Comparison of ENCODE assay signal across 28 cellular contexts in genomic region chr17:52660692-52661091, GRCh38.
A peak's percentile ranks its signal among the peaks of the same experiment; 100 is the strongest.
DNase-seq lines count a peak whose midpoint lies in the region; ATAC-seq and TF ChIP-seq lines count a peak whose summit lies in the region.
"Had no signal": no experiment of that assay in that cellular context is flagged by ENCODE, and none has a peak within 500 bp of the region (broad histone marks: within the 10 kb centered on the region; RNA-seq: fewer than 3 reads in every experiment).

No MANE protein-coding gene starts in this region.

- ATAC-seq in Right ventricle myocardium superior (ENCODE audit: poor library complexity), result peak; percentile 68
- ATAC-seq: A549, GM23338 had no signal

- no peak for TF ChIP-seq POLR2A in transverse colon (IDR thresholded peaks at IDR 0.05)

- WGBS in transverse colon (ENCODE audit: low coverage in 1 of 2), 2 donors, result 84 to 89% methylated on average over 2 of the region's 2 CpGs

- peak; percentile 21 for DNase-seq in Right ventricle myocardium superior
- no peak for DNase-seq in right atrium auricular region (ENCODE audit: low spot score)
- DNase-seq in M059J (ENCODE audit: low read depth), result peak; percentile 15
- DNase-seq in kidney tubule cell (ENCODE audit: low spot score), result peak; percentile 19
- no peak for DNase-seq in A172 (ENCODE audit: low spot score)
- no peak for DNase-seq in transverse colon
- no peak for DNase-seq in NOMO-1 treated with dmso at 0.1 percent for 144 hours (lab: John Stamatoyannopoulos, UW; ENCODE audit: unreplicated experiment)
- DNase-seq: AML-193; C1 segment of cervical spinal cord; CD4-positive, alpha-beta memory T cell; COR-L47; H9; HFFc6; NCI-H1092 treated with DMSO at 0.1 percent for 48 hours; NCI-H1436; NCI-H187; NCI-H2081 treated with DMSO at 0.1 percent for 48 hours; NCI-H446 treated with DMSO at 0.1 percent for 48 hours; NCI-H526; NCI-H82; NK-92 treated with Interleukin-12 subunit alpha and Interleukin-12 subunit beta, amount 100 ng/mL, for 24 hours; PC-9; SIG-M5; SW 1271 had no signal

- H3K4me3 ChIP-seq in right atrium auricular region (no peak overlapping the region), transverse colon (no peak overlapping the region)
- H3K4me3 ChIP-seq: A549, GM23338, PC-9, SK-N-MC had no signal

- in situ Hi-C loops in transverse colon (cut with MboI; ENCODE audit: low pct_ligation_motif_present in 1 of 4, low pct_unique_long_range_greater_than_20kb in 1 of 4, low sequenced_read_pairs in 3 of 4), result no loop called here

- H3K36me3 ChIP-seq in right atrium auricular region (no peaks in the 10 kb centered on the region), transverse colon (no peaks in the 10 kb centered on the region)

- H3K4me1 ChIP-seq in right atrium auricular region, result no peaks in the 10 kb centered on the region
- no peaks in the 10 kb centered on the region for H3K4me1 ChIP-seq in transverse colon
- H3K4me1 ChIP-seq: A549 had no signal

- TF ChIP-seq CTCF in right atrium auricular region (IDR thresholded peaks at IDR 0.05) (no peak), transverse colon (IDR thresholded peaks at IDR 0.05) (no peak)

- TF ChIP-seq EP300 in transverse colon (IDR thresholded peaks at IDR 0.05; ENCODE audit: low read depth), result no peak

- intact Hi-C loops in Right ventricle myocardium superior (cut with DNase I) (no loop called here), transverse colon (cut with DNase I; ENCODE audit: low total_unique reads) (no loop called here)

- no peaks in the 10 kb centered on the region for H3K27me3 ChIP-seq in right atrium auricular region
- no peaks in the 10 kb centered on the region for H3K27me3 ChIP-seq in transverse colon

- H3K9me3 ChIP-seq in right atrium auricular region (no peaks in the 10 kb centered on the region), transverse colon (no peaks in the 10 kb centered on the region)
- H3K9me3 ChIP-seq: A549 had no signal

- H3K27ac ChIP-seq in right atrium auricular region (no peak overlapping the region), transverse colon (no peak overlapping the region)
- H3K27ac ChIP-seq: A549, PC-9, RWPE1, SK-N-MC had no signal

Comparison
In these comparisons a context has a peak if more than half of its experiments do, and no peak if none do; other contexts are left out.
1. DNase-seq: peak in Right ventricle myocardium superior (single experiment), M059J (single experiment) and kidney tubule cell (single experiment); none in right atrium auricular region (single experiment), A172 (single experiment), transverse colon (single experiment) and NOMO-1 treated with dmso at 0.1 percent for 144 hours (single experiment).